Comparison of ENCODE assay signal across 23 cellular contexts in genomic region chr7:18125536-18125935, GRCh38.
A peak's percentile ranks its signal among the peaks of the same experiment; 100 is the strongest.
DNase-seq lines count a peak whose midpoint lies in the region; FAIRE-seq and TF ChIP-seq lines count a peak whose summit lies in the region.
"Had no signal": no experiment of that assay in that cellular context is flagged by ENCODE, and none has a peak within 500 bp of the region (broad histone marks: within the 10 kb centered on the region; RNA-seq: fewer than 3 reads in every experiment).

No MANE protein-coding gene starts in this region.

- no peaks in the 10 kb centered on the region for H3K9me3 ChIP-seq in fibroblast of lung (ENCODE audit: control insufficient read depth, insufficient read depth, low read depth, low read length)
- H3K9me3 ChIP-seq in osteoblast (ENCODE audit: low read depth, low read length), result no peaks in the 10 kb centered on the region
- H3K9me3 ChIP-seq in kidney (ENCODE audit: control insufficient read depth in 1 of 2, low read length in 2 of 2), result no peaks in the 10 kb centered on the region
- H3K9me3 ChIP-seq: heart left ventricle, left ventricle myocardium inferior had no signal

- no peak overlapping the region for H3K9ac ChIP-seq in fibroblast of lung (ENCODE audit: insufficient read depth, low read length)
- H3K9ac ChIP-seq in kidney (ENCODE audit: low read length in 2 of 2), result no peak overlapping the region

- H3K27ac ChIP-seq in fibroblast of lung (ENCODE audit: insufficient read depth, low read length) (no peak overlapping the region), osteoblast (ENCODE audit: low read depth, low read length) (no peak overlapping the region), kidney (ENCODE audit: low read depth in 2 of 2, low read length in 2 of 2) (no peak overlapping the region)
- H3K27ac ChIP-seq: heart left ventricle, left ventricle myocardium inferior had no signal

- H4K20me1 ChIP-seq in fibroblast of lung (ENCODE audit: control insufficient read depth, extremely low read depth, insufficient read depth, low read length), result no peaks in the 10 kb centered on the region
- no peaks in the 10 kb centered on the region for H4K20me1 ChIP-seq in osteoblast (ENCODE audit: insufficient read depth, low read length)

- H3K4me2 ChIP-seq in fibroblast of lung (ENCODE audit: extremely low read depth, insufficient read depth, low read length) (no peak overlapping the region), osteoblast (ENCODE audit: insufficient read depth, low read length) (no peak overlapping the region)

- H3K27me3 ChIP-seq in fibroblast of lung (ENCODE audit: control insufficient read depth, insufficient read depth, low read length) (no peaks in the 10 kb centered on the region), osteoblast (ENCODE audit: insufficient read depth, low read length) (peaks cover 2% of the 10 kb centered on the region)
- H3K27me3 ChIP-seq: heart left ventricle had no signal

- TF ChIP-seq CTCF in fibroblast of lung (conservative IDR thresholded peaks at IDR 0.05 in 1 of 2, IDR thresholded peaks at IDR 0.05 in 1 of 2; ENCODE audit: low read depth in 1 of 2, low read length in 2 of 2) (no peak), osteoblast (IDR thresholded peaks at IDR 0.05; ENCODE audit: extremely low read depth, low read depth, low read length) (no peak), kidney (IDR thresholded peaks at IDR 0.05; ENCODE audit: borderline replicate concordance, extremely low read depth, insufficient read depth) (no peak)

- H3K4me3 ChIP-seq in fibroblast of lung (replicated peaks in 1 of 4; ENCODE audit: control extremely low read depth in 1 of 4, insufficient read depth in 1 of 4, low read depth in 3 of 4, low read length in 4 of 4), result no peak overlapping the region
- H3K4me3 ChIP-seq in osteoblast (ENCODE audit: insufficient read depth, low read length), result no peak overlapping the region
- no peak overlapping the region for H3K4me3 ChIP-seq in kidney (ENCODE audit: low read length in 2 of 2)
- H3K4me3 ChIP-seq: heart left ventricle, K562, left ventricle myocardium inferior had no signal

- FAIRE-seq in kidney (lab: Jason Lieb, UNC), result no peak
- FAIRE-seq: GM18507, K562, RCC 7860 had no signal

- H3K36me3 ChIP-seq in fibroblast of lung (ENCODE audit: control insufficient read depth, insufficient read depth, low read length) (no peaks in the 10 kb centered on the region), osteoblast (ENCODE audit: insufficient read depth, low read length) (no peaks in the 10 kb centered on the region), kidney (ENCODE audit: control insufficient read depth in 1 of 2, insufficient read depth in 2 of 2, low read length in 2 of 2) (no peaks in the 10 kb centered on the region)
- H3K36me3 ChIP-seq: heart left ventricle, left ventricle myocardium inferior had no signal

- DNase-seq in NCI-H1105 treated with DMSO at 0.1 percent for 48 hours (lab: John Stamatoyannopoulos, UW), result peak; percentile 53
- no peak for DNase-seq in NCI-H1105 (lab: John Stamatoyannopoulos, UW)
- DNase-seq in NCI-H69 (lab: John Stamatoyannopoulos, UW), result peak; percentile 79
- peak; percentile 8 to 33 for DNase-seq in fibroblast of lung (ENCODE audit: low read depth in 2 of 2)
- peak; percentile 36 for DNase-seq in osteoblast (ENCODE audit: insufficient read length, low spot score, missing footprints)
- DNase-seq in kidney, result no peak
- no peak for DNase-seq in NCI-H2227 treated with DMSO at 0.1 percent for 48 hours (lab: John Stamatoyannopoulos, UW)
- DNase-seq in SW480 (ENCODE audit: low spot score), result no peak
- DNase-seq: 8988T; activated CD4-positive, alpha-beta T cell treated with anti-CD3 and anti-CD28 coated beads, Interleukin-2, amount 10 ng/mL, durations not matched to agents 24 days and 14 days; activated CD8-positive, alpha-beta memory T cell treated with anti-CD3 and anti-CD28 coated beads, Interleukin-2, amount 10 ng/mL, durations not matched to agents 7 days and 5 days; effector CD8-positive, alpha-beta T cell; H9; heart left ventricle; left ventricle myocardium inferior; NCI-H1694 treated with DMSO at 0.1 percent for 48 hours; NCI-H345; NK-92 treated with Interleukin-12 subunit alpha and Interleukin-12 subunit beta, amount 100 ng/mL, for 24 hours; posterior cingulate gyrus; T-helper 17 cell had no signal

- H3K79me2 ChIP-seq in fibroblast of lung (ENCODE audit: control insufficient read depth, insufficient read depth, low read length) (no peaks in the 10 kb centered on the region), osteoblast (ENCODE audit: insufficient read depth, low read length) (no peaks in the 10 kb centered on the region)

- H2AFZ ChIP-seq in fibroblast of lung (ENCODE audit: low read length) (no peak overlapping the region), osteoblast (ENCODE audit: low read length) (no peak overlapping the region)

- intact Hi-C loops in kidney (cut with DNase I), result no loop called here

- H3K4me1 ChIP-seq in fibroblast of lung (ENCODE audit: control insufficient read depth, extremely low read depth, insufficient read depth, low read length) (no peaks in the 10 kb centered on the region), osteoblast (ENCODE audit: insufficient read depth, low read length) (no peaks in the 10 kb centered on the region), kidney (ENCODE audit: control insufficient read depth in 1 of 2, insufficient read depth in 1 of 2, low read depth in 1 of 2, low read length in 2 of 2) (no peaks in the 10 kb centered on the region)
- H3K4me1 ChIP-seq: left ventricle myocardium inferior had no signal

Comparison
In these comparisons a context has a peak if more than half of its experiments do, and no peak if none do; other contexts are left out.
1. DNase-seq: peak in NCI-H1105 treated with DMSO at 0.1 percent for 48 hours (single experiment), NCI-H69 (single experiment), fibroblast of lung (2 of 2) and osteoblast (single experiment); none in NCI-H1105 (single experiment), kidney (single experiment), NCI-H2227 treated with DMSO at 0.1 percent for 48 hours (single experiment) and SW480 (single experiment).